10 cellular contexts compared by ENCODE assay signal in genomic region chr11:12280838-12281565, GRCh38.
DNase-seq lines count a peak whose midpoint lies in the region; ATAC-seq and TF ChIP-seq lines count a peak whose summit lies in the region.
"Had no signal": no experiment of that assay in that cellular context is flagged by ENCODE, and none has a peak within 500 bp of the region (broad histone marks: within the 10 kb centered on the region; RNA-seq: fewer than 3 reads in every experiment).

No MANE protein-coding gene starts in this region.

- peak; percentile 53 to 60 for ATAC-seq in activated T-cell treated with anti-CD3 and anti-CD28 coated beads, Interleukin-2, amount 50 U/mL, for 4 hours
- peak; percentile 53 for ATAC-seq in activated T-helper 17 cell treated with anti-CD3 and anti-CD28 coated beads, Interleukin-2, amount 50 U/mL, for 72 hours (replicated peaks)
- ATAC-seq in lower lobe of right lung: peak; percentile 16 to 39
- ATAC-seq in thoracic aorta (ENCODE audit: insufficient number of reproducible peaks, low FRiP score, low read depth): no peak

- H3K9me3 ChIP-seq in lower lobe of right lung (no peaks in the 10 kb centered on the region), thoracic aorta (no peaks in the 10 kb centered on the region), ovary (no peaks in the 10 kb centered on the region)
- H3K9me3 ChIP-seq: pancreas had no signal

- no peaks in the 10 kb centered on the region for H3K4me1 Mint-ChIP-seq in activated T-cell treated with anti-CD3 and anti-CD28 coated beads, Interleukin-2, amount 50 U/mL, for 4 hours (ENCODE audit: low read depth)
- peaks cover 5% of the 10 kb centered on the region for H3K4me1 Mint-ChIP-seq in activated T-helper 17 cell treated with anti-CD3 and anti-CD28 coated beads, Interleukin-2, amount 50 U/mL, for 72 hours

- H3K36me3 ChIP-seq in lower lobe of right lung (no peaks in the 10 kb centered on the region), thoracic aorta (no peaks in the 10 kb centered on the region), ovary (no peaks in the 10 kb centered on the region)
- H3K36me3 ChIP-seq: pancreas had no signal

- peak overlapping the region; percentile 65 for H3K27ac Mint-ChIP-seq in activated T-helper 17 cell treated with anti-CD3 and anti-CD28 coated beads, Interleukin-2, amount 50 U/mL, for 72 hours

- peaks cover 17% of the 10 kb centered on the region for H3K4me1 ChIP-seq in lower lobe of right lung
- peaks cover 7 to 51% of the 10 kb centered on the region in 2 donors for H3K4me1 ChIP-seq in thoracic aorta (ENCODE audit: control insufficient read depth in 1 of 2, low read depth in 2 of 2)
- H3K4me1 ChIP-seq in ovary (ENCODE audit: insufficient read depth): peaks cover 5% of the 10 kb centered on the region

- H3K4me3 Mint-ChIP-seq in activated T-cell treated with anti-CD3 and anti-CD28 coated beads, Interleukin-2, amount 50 U/mL, for 4 hours: no peak overlapping the region
- H3K4me3 Mint-ChIP-seq in activated T-helper 17 cell treated with anti-CD3 and anti-CD28 coated beads, Interleukin-2, amount 50 U/mL, for 72 hours: no peak overlapping the region

- intact Hi-C loops in lower lobe of right lung (cut with DNase I): loop anchor here (10.0 kb wide), 1 partner anchor 236 kb away; no protein-coding TSS in a partner anchor
- intact Hi-C loops in ovary (cut with DNase I): loop anchor here (2.0 to 10.0 kb wide), 5 partner anchors 232 to 476 kb away; no protein-coding TSS in a partner anchor

- WGBS in ovary, 3 donors: 91 to 93% (median 91%) methylated on average over 15 of the region's 15 CpGs

- H3K27ac ChIP-seq in lower lobe of right lung (no peak overlapping the region), thoracic aorta (peak overlapping the region; percentile 39 to 60), ovary (no peak overlapping the region)
- H3K27ac ChIP-seq: pancreas had no signal

- TF ChIP-seq CTCF in lower lobe of right lung (IDR thresholded peaks at IDR 0.05) (no peak), thoracic aorta (IDR thresholded peaks at IDR 0.05) (no peak), ovary (IDR thresholded peaks at IDR 0.05) (no peak)

- H3K27me3 ChIP-seq in lower lobe of right lung (ENCODE audit: low read depth) (no peaks in the 10 kb centered on the region), thoracic aorta (replicated peaks; ENCODE audit: insufficient read depth) (no peaks in the 10 kb centered on the region), ovary (no peaks in the 10 kb centered on the region)
- H3K27me3 ChIP-seq: pancreas had no signal

- H3K9me3 Mint-ChIP-seq in activated T-cell treated with anti-CD3 and anti-CD28 coated beads, Interleukin-2, amount 50 U/mL, for 4 hours: no peaks in the 10 kb centered on the region
- no peaks in the 10 kb centered on the region for H3K9me3 Mint-ChIP-seq in activated T-helper 17 cell treated with anti-CD3 and anti-CD28 coated beads, Interleukin-2, amount 50 U/mL, for 72 hours

- no peak for DNase-seq in activated T-cell treated with anti-CD3 and anti-CD28 coated beads, Interleukin-2, amount 50 U/mL, for 4 hours
- no peak for DNase-seq in activated T-cell treated with anti-CD3 and anti-CD28 coated beads for 4 hours
- no peak for DNase-seq in lower lobe of right lung
- DNase-seq in thoracic aorta (ENCODE audit: low spot score): no peak
- no peak for DNase-seq in ovary
- DNase-seq in DMS79 (lab: John Stamatoyannopoulos, UW): no peak
- no peak for DNase-seq in putamen (ENCODE audit: low spot score)

- H3K36me3 Mint-ChIP-seq in activated T-cell treated with anti-CD3 and anti-CD28 coated beads, Interleukin-2, amount 50 U/mL, for 4 hours (ENCODE audit: insufficient read depth): no peaks in the 10 kb centered on the region
- H3K36me3 Mint-ChIP-seq in activated T-helper 17 cell treated with anti-CD3 and anti-CD28 coated beads, Interleukin-2, amount 50 U/mL, for 72 hours (ENCODE audit: low read depth): peaks cover 10% of the 10 kb centered on the region

- no peak for TF ChIP-seq EP300 in ovary (IDR thresholded peaks at IDR 0.05)

- H3K4me3 ChIP-seq in lower lobe of right lung: no peak overlapping the region
- H3K4me3 ChIP-seq in thoracic aorta: no peak overlapping the region
- H3K4me3 ChIP-seq in ovary: no peak overlapping the region
- H3K4me3 ChIP-seq: lung, pancreas had no signal

- TF ChIP-seq POLR2A in ovary (IDR thresholded peaks at IDR 0.05): no peak

- H3K27me3 Mint-ChIP-seq in activated T-cell treated with anti-CD3 and anti-CD28 coated beads, Interleukin-2, amount 50 U/mL, for 4 hours (ENCODE audit: low read depth): no peaks in the 10 kb centered on the region
- H3K27me3 Mint-ChIP-seq in activated T-helper 17 cell treated with anti-CD3 and anti-CD28 coated beads, Interleukin-2, amount 50 U/mL, for 72 hours: no peaks in the 10 kb centered on the region

Comparison
In these comparisons a context has a peak if more than half of its experiments do, and no peak if none do; other contexts are left out.
1. H3K27ac ChIP-seq: peak in thoracic aorta (2 of 2); none in lower lobe of right lung (single experiment) and ovary (0 of 2).